Comparison of ENCODE assay signal across 10 cellular contexts in the genomic region with DNA sequence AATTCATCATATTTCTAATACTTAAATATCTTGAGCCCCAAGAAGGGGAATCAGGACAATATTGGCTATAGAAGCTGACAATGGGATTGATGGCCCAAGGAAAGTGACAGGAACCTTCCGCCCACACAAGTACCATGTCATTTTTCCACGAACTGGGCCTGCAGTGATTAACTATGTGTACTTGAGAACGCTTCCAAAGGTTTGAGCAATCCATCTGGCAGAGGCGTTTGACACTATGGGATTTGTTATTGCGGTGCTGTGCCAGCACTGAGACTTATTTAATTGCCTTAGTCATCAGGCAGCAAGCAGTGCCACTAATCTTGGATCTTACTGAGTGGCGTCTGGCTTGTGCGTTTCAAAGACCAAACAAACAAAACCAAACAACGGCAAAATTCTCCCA.
DNase-seq lines count a peak whose midpoint lies in the region; ATAC-seq and TF ChIP-seq lines count a peak whose summit lies in the region.
"Had no signal": no experiment of that assay in that cellular context is flagged by ENCODE, and none has a peak within 500 bp of the region (broad histone marks: within the 10 kb centered on the region; RNA-seq: fewer than 3 reads in every experiment).

No MANE protein-coding gene starts in this region.

- H3K4me3 ChIP-seq in astrocyte of the spinal cord (ENCODE audit: low read depth, low read length) = no peak overlapping the region
- H3K4me3 ChIP-seq in skeletal muscle cell (ENCODE audit: low read depth, low read length) = no peak overlapping the region

- peak; percentile 65 for DNase-seq in G401 (ENCODE audit: low spot score)
- DNase-seq in astrocyte of the spinal cord (ENCODE audit: low read depth, low spot score) = peak; percentile 31
- DNase-seq in left ventricle myocardium superior = peak; percentile 61
- DNase-seq in skeletal muscle cell (ENCODE audit: low read depth) = peak; percentile 68
- no peak for DNase-seq in NOMO-1 treated with DMSO at 0.1 percent for 48 hours (lab: John Stamatoyannopoulos, UW; ENCODE audit: unreplicated experiment)
- DNase-seq in stimulated activated naive CD8-positive, alpha-beta T cell treated with anti-CD3 and anti-CD28 coated beads, Interleukin-15, Interleukin-2, amounts not matched to agents 100 U/mL and 50 U/mL, for 24 hours = no peak
- DNase-seq: DMS79 treated with DMSO at 0.1 percent for 48 hours had no signal

- TF ChIP-seq CTCF in astrocyte of the spinal cord (IDR thresholded peaks at IDR 0.05; ENCODE audit: low read depth, low read length) = no peak

- peak; percentile 99 for ATAC-seq in left ventricle myocardium superior
- ATAC-seq in GM21423 (IDR thresholded peaks at IDR 0.05; ENCODE audit: unreplicated experiment) = no peak
- ATAC-seq in stimulated activated naive CD8-positive, alpha-beta T cell treated with anti-CD3 and anti-CD28 coated beads, Interleukin-15, Interleukin-2, amounts not matched to agents 100 U/mL and 50 U/mL, for 24 hours = no peak
- ATAC-seq in HG02981 (IDR thresholded peaks at IDR 0.05; ENCODE audit: unreplicated experiment) = no peak
- ATAC-seq: activated CD4-positive, CD25-positive, alpha-beta regulatory T cell treated with anti-CD3 and anti-CD28 coated beads, Interleukin-2, amount 50 U/mL, for 24 hours had no signal

- in situ Hi-C loops in G401 (cut with HindIII; ENCODE audit: low sequenced_read_pairs) = no loop called here
- in situ Hi-C loops in astrocyte of the spinal cord (cut with HindIII; ENCODE audit: low sequenced_read_pairs) = no loop called here

- intact Hi-C loops in left ventricle myocardium superior (cut with micrococcal nuclease) = no loop called here

Comparison
In these comparisons a context has a peak if more than half of its experiments do, and no peak if none do; other contexts are left out.
1. DNase-seq: peak in G401 (single experiment), astrocyte of the spinal cord (single experiment), left ventricle myocardium superior (single experiment) and skeletal muscle cell (single experiment); none in NOMO-1 treated with DMSO at 0.1 percent for 48 hours (single experiment) and stimulated activated naive CD8-positive, alpha-beta T cell treated with anti-CD3 and anti-CD28 coated beads, Interleukin-15, Interleukin-2, amounts not matched to agents 100 U/mL and 50 U/mL, for 24 hours (single experiment).